In the genomic region with DNA sequence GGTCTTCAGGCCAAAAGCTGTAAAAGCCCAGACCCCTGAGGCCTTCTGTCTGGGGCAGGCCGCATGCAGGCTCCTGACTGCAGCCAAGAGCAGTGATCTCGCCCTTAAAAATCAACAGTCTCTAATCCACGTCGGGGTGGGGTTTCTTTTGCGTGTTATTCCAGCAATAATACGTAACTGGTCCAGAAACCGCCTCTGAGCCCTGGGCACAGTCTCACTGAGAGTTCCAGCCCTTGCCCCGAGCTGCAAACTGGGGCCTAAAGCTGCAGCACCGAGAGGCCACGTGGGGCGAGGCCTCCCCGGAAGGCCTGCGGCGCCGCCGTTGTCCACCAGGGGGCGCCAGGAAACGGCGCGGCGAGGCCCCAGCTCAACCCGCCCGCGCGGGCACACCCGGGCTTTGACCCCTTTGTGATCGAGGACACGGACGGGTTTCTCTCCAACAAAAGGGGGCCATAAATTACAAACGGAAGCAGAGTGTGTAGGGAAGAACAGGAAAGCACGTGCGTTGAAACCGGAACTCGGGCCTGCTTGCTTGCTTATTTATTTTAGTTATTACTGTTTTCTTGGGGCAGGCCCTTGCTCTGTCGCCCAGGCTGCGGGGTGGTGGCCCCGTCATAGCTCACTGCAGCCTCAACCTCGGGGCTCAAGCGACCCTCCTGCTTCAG, we compare ENCODE assay signal across 1 cellular context.
TF ChIP-seq lines count a peak whose summit lies in the region.

No MANE protein-coding gene starts in this region.

TF ChIP-seq in HEK293, 187 proteins besides CTCF, POLR2A, EP300 and RAD21 (continued from another document and continues in another):
- TF ChIP-seq, protein P1, sequence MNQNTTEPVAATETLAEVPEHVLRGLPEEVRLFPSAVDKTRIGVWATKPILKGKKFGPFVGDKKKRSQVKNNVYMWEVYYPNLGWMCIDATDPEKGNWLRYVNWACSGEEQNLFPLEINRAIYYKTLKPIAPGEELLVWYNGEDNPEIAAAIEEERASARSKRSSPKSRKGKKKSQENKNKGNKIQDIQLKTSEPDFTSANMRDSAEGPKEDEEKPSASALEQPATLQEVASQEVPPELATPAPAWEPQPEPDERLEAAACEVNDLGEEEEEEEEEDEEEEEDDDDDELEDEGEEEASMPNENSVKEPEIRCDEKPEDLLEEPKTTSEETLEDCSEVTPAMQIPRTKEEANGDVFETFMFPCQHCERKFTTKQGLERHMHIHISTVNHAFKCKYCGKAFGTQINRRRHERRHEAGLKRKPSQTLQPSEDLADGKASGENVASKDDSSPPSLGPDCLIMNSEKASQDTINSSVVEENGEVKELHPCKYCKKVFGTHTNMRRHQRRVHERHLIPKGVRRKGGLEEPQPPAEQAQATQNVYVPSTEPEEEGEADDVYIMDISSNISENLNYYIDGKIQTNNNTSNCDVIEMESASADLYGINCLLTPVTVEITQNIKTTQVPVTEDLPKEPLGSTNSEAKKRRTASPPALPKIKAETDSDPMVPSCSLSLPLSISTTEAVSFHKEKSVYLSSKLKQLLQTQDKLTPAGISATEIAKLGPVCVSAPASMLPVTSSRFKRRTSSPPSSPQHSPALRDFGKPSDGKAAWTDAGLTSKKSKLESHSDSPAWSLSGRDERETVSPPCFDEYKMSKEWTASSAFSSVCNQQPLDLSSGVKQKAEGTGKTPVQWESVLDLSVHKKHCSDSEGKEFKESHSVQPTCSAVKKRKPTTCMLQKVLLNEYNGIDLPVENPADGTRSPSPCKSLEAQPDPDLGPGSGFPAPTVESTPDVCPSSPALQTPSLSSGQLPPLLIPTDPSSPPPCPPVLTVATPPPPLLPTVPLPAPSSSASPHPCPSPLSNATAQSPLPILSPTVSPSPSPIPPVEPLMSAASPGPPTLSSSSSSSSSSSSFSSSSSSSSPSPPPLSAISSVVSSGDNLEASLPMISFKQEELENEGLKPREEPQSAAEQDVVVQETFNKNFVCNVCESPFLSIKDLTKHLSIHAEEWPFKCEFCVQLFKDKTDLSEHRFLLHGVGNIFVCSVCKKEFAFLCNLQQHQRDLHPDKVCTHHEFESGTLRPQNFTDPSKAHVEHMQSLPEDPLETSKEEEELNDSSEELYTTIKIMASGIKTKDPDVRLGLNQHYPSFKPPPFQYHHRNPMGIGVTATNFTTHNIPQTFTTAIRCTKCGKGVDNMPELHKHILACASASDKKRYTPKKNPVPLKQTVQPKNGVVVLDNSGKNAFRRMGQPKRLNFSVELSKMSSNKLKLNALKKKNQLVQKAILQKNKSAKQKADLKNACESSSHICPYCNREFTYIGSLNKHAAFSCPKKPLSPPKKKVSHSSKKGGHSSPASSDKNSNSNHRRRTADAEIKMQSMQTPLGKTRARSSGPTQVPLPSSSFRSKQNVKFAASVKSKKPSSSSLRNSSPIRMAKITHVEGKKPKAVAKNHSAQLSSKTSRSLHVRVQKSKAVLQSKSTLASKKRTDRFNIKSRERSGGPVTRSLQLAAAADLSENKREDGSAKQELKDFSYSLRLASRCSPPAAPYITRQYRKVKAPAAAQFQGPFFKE (tag by site-specific recombination; IDR thresholded peaks at IDR 0.05; ENCODE audit: borderline replicate concordance) = no peak
- TF ChIP-seq, protein P2, sequence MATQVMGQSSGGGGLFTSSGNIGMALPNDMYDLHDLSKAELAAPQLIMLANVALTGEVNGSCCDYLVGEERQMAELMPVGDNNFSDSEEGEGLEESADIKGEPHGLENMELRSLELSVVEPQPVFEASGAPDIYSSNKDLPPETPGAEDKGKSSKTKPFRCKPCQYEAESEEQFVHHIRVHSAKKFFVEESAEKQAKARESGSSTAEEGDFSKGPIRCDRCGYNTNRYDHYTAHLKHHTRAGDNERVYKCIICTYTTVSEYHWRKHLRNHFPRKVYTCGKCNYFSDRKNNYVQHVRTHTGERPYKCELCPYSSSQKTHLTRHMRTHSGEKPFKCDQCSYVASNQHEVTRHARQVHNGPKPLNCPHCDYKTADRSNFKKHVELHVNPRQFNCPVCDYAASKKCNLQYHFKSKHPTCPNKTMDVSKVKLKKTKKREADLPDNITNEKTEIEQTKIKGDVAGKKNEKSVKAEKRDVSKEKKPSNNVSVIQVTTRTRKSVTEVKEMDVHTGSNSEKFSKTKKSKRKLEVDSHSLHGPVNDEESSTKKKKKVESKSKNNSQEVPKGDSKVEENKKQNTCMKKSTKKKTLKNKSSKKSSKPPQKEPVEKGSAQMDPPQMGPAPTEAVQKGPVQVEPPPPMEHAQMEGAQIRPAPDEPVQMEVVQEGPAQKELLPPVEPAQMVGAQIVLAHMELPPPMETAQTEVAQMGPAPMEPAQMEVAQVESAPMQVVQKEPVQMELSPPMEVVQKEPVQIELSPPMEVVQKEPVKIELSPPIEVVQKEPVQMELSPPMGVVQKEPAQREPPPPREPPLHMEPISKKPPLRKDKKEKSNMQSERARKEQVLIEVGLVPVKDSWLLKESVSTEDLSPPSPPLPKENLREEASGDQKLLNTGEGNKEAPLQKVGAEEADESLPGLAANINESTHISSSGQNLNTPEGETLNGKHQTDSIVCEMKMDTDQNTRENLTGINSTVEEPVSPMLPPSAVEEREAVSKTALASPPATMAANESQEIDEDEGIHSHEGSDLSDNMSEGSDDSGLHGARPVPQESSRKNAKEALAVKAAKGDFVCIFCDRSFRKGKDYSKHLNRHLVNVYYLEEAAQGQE (tag by site-specific recombination; IDR thresholded peaks at IDR 0.05) = no peak
- TF ChIP-seq ZNF366 (tag by site-specific recombination; conservative IDR thresholded peaks at IDR 0.05) (no peak), ZNF514 (tag by site-specific recombination; IDR thresholded peaks at IDR 0.05) (no peak), ZNF37A (tag by site-specific recombination; IDR thresholded peaks at IDR 0.05) (no peak), ZNF510 (tag by site-specific recombination; IDR thresholded peaks at IDR 0.05; ENCODE audit: insufficient replicate concordance) (no peak), ZNF248 (tag by site-specific recombination; IDR thresholded peaks at IDR 0.05) (no peak), ZNF239 (tag by site-specific recombination; IDR thresholded peaks at IDR 0.05) (no peak), TRIM28 (IDR thresholded peaks at IDR 0.05; ENCODE audit: borderline replicate concordance, low read length) (no peak), ZNF292 (tag by site-specific recombination; IDR thresholded peaks at IDR 0.05; ENCODE audit: borderline replicate concordance, low read depth) (no peak), ZNF394 (tag by site-specific recombination; IDR thresholded peaks at IDR 0.05; ENCODE audit: borderline replicate concordance) (peak; percentile 71; the same call in 1 of the 2 replicates), ZNF701 (tag by site-specific recombination; IDR thresholded peaks at IDR 0.05) (no peak), ZNF830 (tag by site-specific recombination; IDR thresholded peaks at IDR 0.05; ENCODE audit: low read depth) (no peak), ZNF707 (tag by site-specific recombination; IDR thresholded peaks at IDR 0.05) (no peak), ZNF660 (tag by site-specific recombination; IDR thresholded peaks at IDR 0.05) (peak; percentile 92), ZNF211 (tag by site-specific recombination; IDR thresholded peaks at IDR 0.05; ENCODE audit: low read depth) (no peak), KLF8 (tag by site-specific recombination; IDR thresholded peaks at IDR 0.05) (peak; percentile 57; the same call in 1 of the 2 replicates), ZBTB8A (tag by site-specific recombination; IDR thresholded peaks at IDR 0.05) (peak; percentile 86), ZNF391 (tag by site-specific recombination; IDR thresholded peaks at IDR 0.05; ENCODE audit: borderline replicate concordance, low read depth) (0 out of 2 replicates have a peak, but pooled peaks have one; percentile 29), ZNF140 (tag by site-specific recombination; IDR thresholded peaks at IDR 0.05) (no peak), OSR2 (tag by site-specific recombination; IDR thresholded peaks at IDR 0.05) (no peak), ZNF626 (tag by site-specific recombination; IDR thresholded peaks at IDR 0.05) (no peak), ZSCAN23 (tag by site-specific recombination; IDR thresholded peaks at IDR 0.05) (no peak), KLF7 (tag by site-specific recombination; IDR thresholded peaks at IDR 0.05; ENCODE audit: borderline replicate concordance) (no peak), KLF16 (tag by site-specific recombination; IDR thresholded peaks at IDR 0.05) (no peak), SP3 (tag by site-specific recombination; IDR thresholded peaks at IDR 0.05) (0 out of 2 replicates have a peak, but pooled peaks have one; percentile 30), IKZF3 (tag by site-specific recombination; IDR thresholded peaks at IDR 0.05) (no peak), ZBTB21 (tag by site-specific recombination; IDR thresholded peaks at IDR 0.05) (peak; percentile 28; the same call in 1 of the 2 replicates), EGR2 (tag by site-specific recombination; IDR thresholded peaks at IDR 0.05; ENCODE audit: low read depth) (peak; percentile 41; the same call in 1 of the 2 replicates), SP2 (tag by site-specific recombination; IDR thresholded peaks at IDR 0.05) (0 out of 2 replicates have a peak, but pooled peaks have one; percentile 23), ZNF777 (tag by site-specific recombination; IDR thresholded peaks at IDR 0.05; ENCODE audit: borderline replicate concordance) (no peak), SP7 (tag by site-specific recombination; IDR thresholded peaks at IDR 0.05) (peak; percentile 84), ZSCAN30 (tag by site-specific recombination; IDR thresholded peaks at IDR 0.05) (peak; percentile 96), ZBTB7A (tag by site-specific recombination; IDR thresholded peaks at IDR 0.05; ENCODE audit: low read depth) (no peak), ZNF121 (tag by site-specific recombination; IDR thresholded peaks at IDR 0.05) (no peak; the same call in 1 of the 2 replicates), ZNF571 (tag by site-specific recombination; IDR thresholded peaks at IDR 0.05) (no peak), ZFHX2 (tag by site-specific recombination; conservative IDR thresholded peaks at IDR 0.05) (0 out of 2 replicates have a peak, but pooled peaks have one; percentile 37), ZNF623 (tag by site-specific recombination; IDR thresholded peaks at IDR 0.05) (no peak), FEZF1 (tag by site-specific recombination; IDR thresholded peaks at IDR 0.05) (no peak), ZNF24 (tag by site-specific recombination; IDR thresholded peaks at IDR 0.05) (peak; percentile 64), ZNF133 (tag by site-specific recombination; IDR thresholded peaks at IDR 0.05) (no peak), ZNF530 (tag by site-specific recombination; IDR thresholded peaks at IDR 0.05; ENCODE audit: low read depth) (no peak), ZNF223 (tag by site-specific recombination; IDR thresholded peaks at IDR 0.05) (no peak), ZNF274 (IDR thresholded peaks at IDR 0.05; ENCODE audit: low read length) (no peak), ZNF274 (tag by site-specific recombination; IDR thresholded peaks at IDR 0.05; ENCODE audit: borderline replicate concordance) (no peak), ZNF16 (tag by site-specific recombination; IDR thresholded peaks at IDR 0.05; ENCODE audit: low read depth) (no peak), ZNF548 (tag by site-specific recombination; IDR thresholded peaks at IDR 0.05) (no peak), ZNF169 (tag by site-specific recombination; IDR thresholded peaks at IDR 0.05) (no peak), ZNF747 (tag by site-specific recombination; IDR thresholded peaks at IDR 0.05) (no peak), HOXD13 (CRISPR knock-in tag; IDR thresholded peaks at IDR 0.05; ENCODE audit: borderline replicate concordance) (no peak), ZNF19 (tag by site-specific recombination; IDR thresholded peaks at IDR 0.05; ENCODE audit: low read depth) (no peak)
- TF ChIP-seq, protein P3, sequence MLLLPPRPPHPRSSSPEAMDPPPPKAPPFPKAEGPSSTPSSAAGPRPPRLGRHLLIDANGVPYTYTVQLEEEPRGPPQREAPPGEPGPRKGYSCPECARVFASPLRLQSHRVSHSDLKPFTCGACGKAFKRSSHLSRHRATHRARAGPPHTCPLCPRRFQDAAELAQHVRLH (tag by site-specific recombination; IDR thresholded peaks at IDR 0.05) = peak; percentile 67
- TF ChIP-seq, protein P4, sequence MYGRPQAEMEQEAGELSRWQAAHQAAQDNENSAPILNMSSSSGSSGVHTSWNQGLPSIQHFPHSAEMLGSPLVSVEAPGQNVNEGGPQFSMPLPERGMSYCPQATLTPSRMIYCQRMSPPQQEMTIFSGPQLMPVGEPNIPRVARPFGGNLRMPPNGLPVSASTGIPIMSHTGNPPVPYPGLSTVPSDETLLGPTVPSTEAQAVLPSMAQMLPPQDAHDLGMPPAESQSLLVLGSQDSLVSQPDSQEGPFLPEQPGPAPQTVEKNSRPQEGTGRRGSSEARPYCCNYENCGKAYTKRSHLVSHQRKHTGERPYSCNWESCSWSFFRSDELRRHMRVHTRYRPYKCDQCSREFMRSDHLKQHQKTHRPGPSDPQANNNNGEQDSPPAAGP (tag by site-specific recombination; IDR thresholded peaks at IDR 0.05) = 0 out of 2 replicates have a peak, but pooled peaks have one; percentile 48
- TF ChIP-seq, protein P5, sequence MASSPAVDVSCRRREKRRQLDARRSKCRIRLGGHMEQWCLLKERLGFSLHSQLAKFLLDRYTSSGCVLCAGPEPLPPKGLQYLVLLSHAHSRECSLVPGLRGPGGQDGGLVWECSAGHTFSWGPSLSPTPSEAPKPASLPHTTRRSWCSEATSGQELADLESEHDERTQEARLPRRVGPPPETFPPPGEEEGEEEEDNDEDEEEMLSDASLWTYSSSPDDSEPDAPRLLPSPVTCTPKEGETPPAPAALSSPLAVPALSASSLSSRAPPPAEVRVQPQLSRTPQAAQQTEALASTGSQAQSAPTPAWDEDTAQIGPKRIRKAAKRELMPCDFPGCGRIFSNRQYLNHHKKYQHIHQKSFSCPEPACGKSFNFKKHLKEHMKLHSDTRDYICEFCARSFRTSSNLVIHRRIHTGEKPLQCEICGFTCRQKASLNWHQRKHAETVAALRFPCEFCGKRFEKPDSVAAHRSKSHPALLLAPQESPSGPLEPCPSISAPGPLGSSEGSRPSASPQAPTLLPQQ (tag by site-specific recombination; IDR thresholded peaks at IDR 0.05) = peak; percentile 86
- TF ChIP-seq, protein P6, sequence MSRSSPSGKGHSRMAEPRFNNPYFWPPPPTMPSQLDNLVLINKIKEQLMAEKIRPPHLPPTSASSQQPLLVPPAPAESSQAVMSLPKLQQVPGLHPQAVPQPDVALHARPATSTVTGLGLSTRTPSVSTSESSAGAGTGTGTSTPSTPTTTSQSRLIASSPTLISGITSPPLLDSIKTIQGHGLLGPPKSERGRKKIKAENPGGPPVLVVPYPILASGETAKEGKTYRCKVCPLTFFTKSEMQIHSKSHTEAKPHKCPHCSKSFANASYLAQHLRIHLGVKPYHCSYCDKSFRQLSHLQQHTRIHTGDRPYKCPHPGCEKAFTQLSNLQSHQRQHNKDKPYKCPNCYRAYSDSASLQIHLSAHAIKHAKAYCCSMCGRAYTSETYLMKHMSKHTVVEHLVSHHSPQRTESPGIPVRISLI (tag by site-specific recombination; IDR thresholded peaks at IDR 0.05) = no peak
- TF ChIP-seq, protein P7, sequence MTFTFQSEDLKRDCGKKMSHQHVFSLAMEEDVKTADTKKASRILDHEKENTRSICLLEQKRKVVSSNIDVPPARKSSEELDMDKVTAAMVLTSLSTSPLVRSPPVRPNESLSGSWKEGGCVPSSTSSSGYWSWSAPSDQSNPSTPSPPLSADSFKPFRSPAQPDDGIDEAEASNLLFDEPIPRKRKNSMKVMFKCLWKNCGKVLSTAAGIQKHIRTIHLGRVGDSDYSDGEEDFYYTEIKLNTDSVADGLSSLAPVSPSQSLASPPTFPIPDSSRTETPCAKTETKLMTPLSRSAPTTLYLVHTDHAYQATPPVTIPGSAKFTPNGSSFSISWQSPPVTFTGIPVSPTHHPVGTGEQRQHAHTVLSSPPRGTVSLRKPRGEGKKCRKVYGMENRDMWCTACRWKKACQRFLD (tag by site-specific recombination; IDR thresholded peaks at IDR 0.05) = no peak
